Comparison of ENCODE assay signal across 15 cellular contexts in the genomic region with DNA sequence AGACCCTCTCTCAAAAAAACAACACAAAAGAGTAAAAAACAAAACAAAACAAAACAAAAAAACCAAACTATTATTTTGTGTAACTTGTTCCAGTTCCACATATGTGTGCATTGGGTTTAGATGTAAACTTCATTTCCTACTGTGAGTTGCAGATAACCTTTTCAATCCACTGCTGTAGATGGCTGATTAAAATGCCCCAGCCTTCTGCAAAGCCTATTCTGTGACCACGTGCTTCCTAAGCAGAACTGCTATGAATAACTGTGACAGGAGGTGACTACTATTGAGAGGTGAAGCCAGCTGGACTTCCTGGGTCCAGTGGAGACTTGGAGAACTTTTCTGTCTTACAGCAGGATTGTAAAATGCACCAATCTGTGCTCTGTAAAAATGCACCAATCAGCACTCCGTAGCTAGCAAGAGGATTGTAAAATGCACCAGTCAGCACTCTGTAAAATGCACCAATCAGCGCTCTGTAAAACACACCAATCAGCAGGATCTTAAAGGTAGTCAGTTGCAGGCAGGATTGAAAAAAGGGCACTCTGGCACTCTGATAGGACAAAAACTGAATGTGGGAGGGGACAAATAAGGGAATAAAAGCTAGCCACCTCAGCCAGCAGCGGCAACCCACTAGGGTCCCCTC.
"Had no signal": no experiment of that assay in that cellular context is flagged by ENCODE, and none has a peak within 500 bp of the region (broad histone marks: within the 10 kb centered on the region; RNA-seq: fewer than 3 reads in every experiment).

No MANE protein-coding gene starts in this region.

- H3K36me3 ChIP-seq: esophagus squamous epithelium, heart right ventricle, prostate gland, right atrium auricular region, stomach had no signal

- H3K9me3 ChIP-seq: esophagus squamous epithelium, heart right ventricle, prostate gland, right atrium auricular region, stomach had no signal

- H3K27me3 ChIP-seq: esophagus squamous epithelium, heart right ventricle, right atrium auricular region, stomach had no signal

- H3K27ac Mint-ChIP-seq: activated naive CD8-positive, alpha-beta T cell; activated T-helper 1 cell treated with anti-CD3 and anti-CD28 coated beads, Interleukin-12 subunit alpha, Interleukin-12 subunit beta, Interleukin-2, Interleukin-4 antibody, amounts not matched to agents 30 ng/mL and 10 ng/mL and 1 ng/mL, durations not matched to agents 14 hours and 24 hours and 36 hours; dendritic cell treated with granulocyte-macrophage colony-stimulating factor and Interleukin-4, amounts not matched to agents 40 ng/mL and 50 ng/mL, for 4 days; memory B cell; T-helper 2 cell treated with Interferon-gamma antibody and Interleukin-4, amounts not matched to agents 5 μg/mL and 100 μg/mL, for 36 hours had no signal

- H3K4me1 ChIP-seq: prostate gland, right atrium auricular region, stomach had no signal

- H3K36me3 Mint-ChIP-seq: activated naive CD8-positive, alpha-beta T cell; memory B cell had no signal

- ATAC-seq: heart right ventricle had no signal

- H3K4me3 Mint-ChIP-seq: activated naive CD8-positive, alpha-beta T cell; activated T-helper 1 cell treated with anti-CD3 and anti-CD28 coated beads, Interleukin-12 subunit alpha, Interleukin-12 subunit beta, Interleukin-2, Interleukin-4 antibody, amounts not matched to agents 30 ng/mL and 10 ng/mL and 1 ng/mL, durations not matched to agents 14 hours and 24 hours and 36 hours; dendritic cell treated with granulocyte-macrophage colony-stimulating factor and Interleukin-4, amounts not matched to agents 40 ng/mL and 50 ng/mL, for 4 days; memory B cell; naive B cell; T-helper 2 cell treated with Interferon-gamma antibody and Interleukin-4, amounts not matched to agents 5 μg/mL and 100 μg/mL, for 36 hours had no signal

- H3K27me3 Mint-ChIP-seq: activated naive CD8-positive, alpha-beta T cell; memory B cell; naive B cell had no signal

- H3K9me3 Mint-ChIP-seq: dendritic cell treated with granulocyte-macrophage colony-stimulating factor and Interleukin-4, amounts not matched to agents 40 ng/mL and 50 ng/mL, for 4 days had no signal

- H3K4me3 ChIP-seq: esophagus squamous epithelium, heart right ventricle, prostate gland, right atrium auricular region, stomach had no signal

- DNase-seq: activated CD4-positive, alpha-beta T cell treated with anti-CD3 and anti-CD28 coated beads for 1 hour; activated CD4-positive, alpha-beta T cell treated with anti-CD3 and anti-CD28 coated beads, Interleukin-2, amount 50 U/mL, for 48 hours; effector CD8-positive, alpha-beta T cell; esophagus squamous epithelium; heart right ventricle; naive B cell; stomach; trophoblast cell had no signal
